Comparison of ENCODE assay signal across 23 cellular contexts in genomic region chr1:119984771-119985170, GRCh38.
A peak's percentile ranks its signal among the peaks of the same experiment; 100 is the strongest.
DNase-seq lines count a peak whose midpoint lies in the region; ATAC-seq and TF ChIP-seq lines count a peak whose summit lies in the region.
"Had no signal": no experiment of that assay in that cellular context is flagged by ENCODE, and none has a peak within 500 bp of the region (broad histone marks: within the 10 kb centered on the region; RNA-seq: fewer than 3 reads in every experiment).

No MANE protein-coding gene starts in this region.

- no TSS peak for BruUV-seq in OCI-LY7 (replicated peaks; lab: Mats Ljungman, UMichigan)

- peaks cover 2 to 7% of the 10 kb centered on the region in 2 donors for H3K36me3 ChIP-seq in ascending aorta
- peaks cover 0 to 11% (median 0%) of the 10 kb centered on the region in 3 donors for H3K36me3 ChIP-seq in tibial artery
- peaks cover 16% of the 10 kb centered on the region for H3K36me3 ChIP-seq in OCI-LY7 (ENCODE audit: insufficient read depth, low read length)

- H4K20me1 ChIP-seq in OCI-LY7 (ENCODE audit: insufficient read depth, low read length) = no peaks in the 10 kb centered on the region

- H3K36me3 Mint-ChIP-seq in activated naive CD8-positive, alpha-beta T cell = peaks cover 23% of the 10 kb centered on the region
- peaks cover 33% of the 10 kb centered on the region for H3K36me3 Mint-ChIP-seq in activated naive CD8-positive, alpha-beta T cell treated with anti-CD3 and anti-CD28 coated beads for 36 hours

- no peak overlapping the region for H3K4me3 Mint-ChIP-seq in activated naive CD8-positive, alpha-beta T cell
- no peak overlapping the region for H3K4me3 Mint-ChIP-seq in activated naive CD8-positive, alpha-beta T cell treated with anti-CD3 and anti-CD28 coated beads for 36 hours
- H3K4me3 Mint-ChIP-seq: activated CD4-positive, alpha-beta T cell treated with anti-CD3 and anti-CD28 coated beads for 36 hours; B cell; CD8-positive, alpha-beta memory T cell had no signal

- H3K79me2 ChIP-seq in OCI-LY7 (ENCODE audit: insufficient read depth, low read depth, low read length) = no peaks in the 10 kb centered on the region

- H3K4me2 ChIP-seq in OCI-LY7 (ENCODE audit: low read length) = no peak overlapping the region

- CTCF ChIA-PET in OCI-LY7 (lab: Charles Lee; ENCODE audit: unreplicated experiment) = no interaction called here

- no peak for DNase-seq in activated naive CD8-positive, alpha-beta T cell treated with anti-CD3 and anti-CD28 coated beads for 36 hours
- no peak for DNase-seq in ascending aorta (ENCODE audit: low spot score in 2 of 2)
- DNase-seq in kidney tubule cell (ENCODE audit: low spot score) = peak; percentile 56
- DNase-seq in tibial artery = no peak
- DNase-seq in SHP77 (lab: John Stamatoyannopoulos, UW) = no peak
- no peak for DNase-seq in OCI-LY7 (ENCODE audit: low spot score)
- DNase-seq: activated CD4-positive, alpha-beta T cell treated with anti-CD3 and anti-CD28 coated beads for 36 hours; activated T-cell treated with anti-CD3 and anti-CD28 coated beads, Interleukin-2, amount 50 U/mL, for 1 hour; CD8-positive, alpha-beta memory T cell; effector memory CD4-positive, alpha-beta T cell; erythroblast; heart right ventricle; left cardiac atrium; NCI-H1092; NCI-H187 treated with DMSO at 0.1 percent for 48 hours; NCI-H526 treated with DMSO at 0.1 percent for 48 hours; nucleus accumbens; stimulated activated naive CD4-positive, alpha-beta T cell treated with Interleukin-2 at 50 U/mL for 16 hours; T-helper 2 cell had no signal

- H2AFZ ChIP-seq in OCI-LY7 (ENCODE audit: low read length) = no peak overlapping the region

- H3K9me3 ChIP-seq in ascending aorta (no peaks in the 10 kb centered on the region), tibial artery (no peaks in the 10 kb centered on the region), OCI-LY7 (ENCODE audit: low read length) (no peaks in the 10 kb centered on the region)
- H3K9me3 ChIP-seq: heart right ventricle had no signal

- H3K9me3 Mint-ChIP-seq in activated naive CD8-positive, alpha-beta T cell (ENCODE audit: low read depth) = no peaks in the 10 kb centered on the region
- H3K9me3 Mint-ChIP-seq in activated naive CD8-positive, alpha-beta T cell treated with anti-CD3 and anti-CD28 coated beads for 36 hours = peaks cover 2% of the 10 kb centered on the region
- H3K9me3 Mint-ChIP-seq: CD8-positive, alpha-beta memory T cell had no signal

- no peak for ATAC-seq in HG02798 (IDR thresholded peaks at IDR 0.05; ENCODE audit: poor library complexity, unreplicated experiment)
- ATAC-seq: activated CD4-positive, alpha-beta T cell treated with anti-CD3 and anti-CD28 coated beads for 36 hours; heart right ventricle; left cardiac atrium had no signal

- POLR2A ChIA-PET in OCI-LY7 (lab: Charles Lee) = no interaction called here

- H3K27me3 Mint-ChIP-seq in activated naive CD8-positive, alpha-beta T cell = no peaks in the 10 kb centered on the region
- no peaks in the 10 kb centered on the region for H3K27me3 Mint-ChIP-seq in activated naive CD8-positive, alpha-beta T cell treated with anti-CD3 and anti-CD28 coated beads for 36 hours
- H3K27me3 Mint-ChIP-seq: activated CD4-positive, alpha-beta T cell treated with anti-CD3 and anti-CD28 coated beads for 36 hours; B cell; CD8-positive, alpha-beta memory T cell had no signal

- intact Hi-C loops in ascending aorta (cut with DNase I) = loop anchor here (5.0 kb wide), 1 partner anchor 32 kb away; no protein-coding TSS in a partner anchor
- intact Hi-C loops in tibial artery (cut with DNase I; ENCODE audit: low total_unique reads) = no loop called here
- intact Hi-C loops in OCI-LY7 (cut with micrococcal nuclease; ENCODE audit: unreplicated experiment) = no loop called here

- no peaks in the 10 kb centered on the region for H3K9me2 ChIP-seq in OCI-LY7 (ENCODE audit: insufficient read depth, low read length)

- H3K4me3 ChIP-seq in ascending aorta (no peak overlapping the region), tibial artery (no peak overlapping the region), OCI-LY7 (ENCODE audit: low read depth, low read length, poor library complexity, severe bottlenecking) (no peak overlapping the region)
- H3K4me3 ChIP-seq: coronary artery, heart right ventricle had no signal

- H3K27ac ChIP-seq in ascending aorta (peak overlapping the region; percentile 26 to 70), tibial artery (peak overlapping the region; percentile 70 to 71), OCI-LY7 (ENCODE audit: low read depth, low read length, poor library complexity, severe bottlenecking) (no peak overlapping the region)
- H3K27ac ChIP-seq: heart right ventricle had no signal

- H3K27me3 ChIP-seq in ascending aorta (no peaks in the 10 kb centered on the region), tibial artery (no peaks in the 10 kb centered on the region)
- H3K27me3 ChIP-seq: heart right ventricle had no signal

- peak overlapping the region; percentile 16 for H3K27ac Mint-ChIP-seq in activated naive CD8-positive, alpha-beta T cell
- H3K27ac Mint-ChIP-seq in activated naive CD8-positive, alpha-beta T cell treated with anti-CD3 and anti-CD28 coated beads for 36 hours = no peak overlapping the region
- H3K27ac Mint-ChIP-seq: activated CD4-positive, alpha-beta T cell treated with anti-CD3 and anti-CD28 coated beads for 36 hours; B cell had no signal

- TF ChIP-seq CTCF in ascending aorta (IDR thresholded peaks at IDR 0.05) = no peak
- no peak for TF ChIP-seq CTCF in tibial artery (IDR thresholded peaks at IDR 0.05)
- no peak for TF ChIP-seq CTCF in OCI-LY7 (conservative IDR thresholded peaks at IDR 0.05; ENCODE audit: low read length)

- H3K4me1 ChIP-seq in ascending aorta (peaks cover 12 to 30% of the 10 kb centered on the region in 2 donors), tibial artery (peaks cover 0 to 83% (median 37%) of the 10 kb centered on the region in 4 donors), OCI-LY7 (ENCODE audit: insufficient read depth, low read length, poor library complexity, severe bottlenecking) (no peaks in the 10 kb centered on the region)

- peaks cover 40% of the 10 kb centered on the region for H3K4me1 Mint-ChIP-seq in activated naive CD8-positive, alpha-beta T cell (ENCODE audit: low read depth)
- peaks cover 34% of the 10 kb centered on the region for H3K4me1 Mint-ChIP-seq in activated naive CD8-positive, alpha-beta T cell treated with anti-CD3 and anti-CD28 coated beads for 36 hours
